In genomic region chr6:3841711-3842565, GRCh38 we compare ENCODE assay signal across 13 cellular contexts. TPM values are rescaled to one million over a fixed set of nuclear protein-coding genes. Genes with fewer than 3 reads are reported as not detected.
A peak's percentile ranks its signal among the peaks of the same experiment; 100 is the strongest.
DNase-seq lines count a peak whose midpoint lies in the region; ATAC-seq and TF ChIP-seq lines count a peak whose summit lies in the region.
"Had no signal": no experiment of that assay in that cellular context is flagged by ENCODE, and none has a peak within 500 bp of the region (broad histone marks: within the 10 kb centered on the region; RNA-seq: fewer than 3 reads in every experiment).

No MANE protein-coding gene starts in this region.

- CTCF ChIA-PET in RWPE1 (lab: Yijun Ruan, JAX) = interaction anchor here (0.8 to 1.1 kb wide), 2 partner anchors 19 to 149 kb away, joined by 3 to 4 read pairs; no protein-coding TSS in a partner anchor

- H4K20me1 ChIP-seq in fibroblast of lung (ENCODE audit: control insufficient read depth, extremely low read depth, insufficient read depth, low read length) = no peaks in the 10 kb centered on the region

- no peaks in the 10 kb centered on the region for H3K27me3 ChIP-seq in fibroblast of lung (ENCODE audit: control insufficient read depth, insufficient read depth, low read length)
- H3K27me3 ChIP-seq: tibial nerve had no signal

- no peaks in the 10 kb centered on the region for H3K27me3 Mint-ChIP-seq in activated T-cell treated with anti-CD3 and anti-CD28 coated beads, Interleukin-2, amount 50 U/mL, for 4 hours (ENCODE audit: low read depth)

- no peaks in the 10 kb centered on the region for H3K9me3 Mint-ChIP-seq in activated T-cell treated with anti-CD3 and anti-CD28 coated beads, Interleukin-2, amount 50 U/mL, for 4 hours
- H3K9me3 Mint-ChIP-seq: neural crest cell had no signal

- no peaks in the 10 kb centered on the region for H3K9me3 ChIP-seq in fibroblast of lung (ENCODE audit: control insufficient read depth, insufficient read depth, low read depth, low read length)
- H3K9me3 ChIP-seq: tibial nerve had no signal

- H3K36me3 ChIP-seq in fibroblast of lung (ENCODE audit: control insufficient read depth, insufficient read depth, low read length) = no peaks in the 10 kb centered on the region
- H3K36me3 ChIP-seq: tibial nerve had no signal

- POLR2A ChIA-PET in RWPE1 (lab: Yijun Ruan, JAX; ENCODE audit: low non-redundant PET) = no interaction called here

- ATAC-seq in omental fat pad (ENCODE audit: low FRiP score) = peak; percentile 58
- no peak for ATAC-seq in GM18868 (IDR thresholded peaks at IDR 0.05; ENCODE audit: unreplicated experiment)
- no peak for ATAC-seq in activated T-cell treated with anti-CD3 and anti-CD28 coated beads, Interleukin-2, amount 50 U/mL, for 4 hours

- H3K27ac ChIP-seq in RWPE1 (peak overlapping the region; percentile 58), fibroblast of lung (ENCODE audit: insufficient read depth, low read length) (peak overlapping the region; percentile 64)
- H3K27ac ChIP-seq: C4-2B, tibial nerve had no signal

- no peak overlapping the region for H3K9ac ChIP-seq in fibroblast of lung (ENCODE audit: insufficient read depth, low read length)

- peak; percentile 63 for DNase-seq in AG09309 (ENCODE audit: low read depth)
- peak; percentile 69 for DNase-seq in RWPE1 (ENCODE audit: low spot score)
- peak; percentile 39 to 88 for DNase-seq in fibroblast of lung (ENCODE audit: low read depth in 2 of 2)
- DNase-seq in omental fat pad (ENCODE audit: low spot score) = no peak
- DNase-seq in activated T-cell treated with anti-CD3 and anti-CD28 coated beads, Interleukin-2, amount 50 U/mL, for 4 hours = no peak
- DNase-seq in GM19238 (ENCODE audit: insufficient read length, low spot score) = no peak
- DNase-seq in GOT3 (lab: John Stamatoyannopoulos, UW) = no peak
- DNase-seq: NCI-H1694 treated with DMSO at 0.1 percent for 48 hours had no signal

- no peaks in the 10 kb centered on the region for H3K4me1 Mint-ChIP-seq in activated T-cell treated with anti-CD3 and anti-CD28 coated beads, Interleukin-2, amount 50 U/mL, for 4 hours (ENCODE audit: low read depth)

- peak overlapping the region; percentile 12 for H2AFZ ChIP-seq in fibroblast of lung (ENCODE audit: low read length)

- peaks cover 21% of the 10 kb centered on the region for H3K4me1 ChIP-seq in fibroblast of lung (ENCODE audit: control insufficient read depth, extremely low read depth, insufficient read depth, low read length)
- H3K4me1 ChIP-seq: tibial nerve had no signal

- H3K4me3 Mint-ChIP-seq in activated T-cell treated with anti-CD3 and anti-CD28 coated beads, Interleukin-2, amount 50 U/mL, for 4 hours = no peak overlapping the region
- H3K4me3 Mint-ChIP-seq: neural crest cell had no signal

- no peaks in the 10 kb centered on the region for H3K79me2 ChIP-seq in fibroblast of lung (ENCODE audit: control insufficient read depth, insufficient read depth, low read length)

- H3K4me2 ChIP-seq in fibroblast of lung (ENCODE audit: extremely low read depth, insufficient read depth, low read length) = peak overlapping the region; percentile 60

- TF ChIP-seq CTCF in AG09309 (IDR thresholded peaks at IDR 0.05; ENCODE audit: control insufficient read depth, insufficient read depth, low read depth, low read length, missing control alignments) (no peak), RWPE1 (conservative IDR thresholded peaks at IDR 0.05; ENCODE audit: low read depth) (no peak), fibroblast of lung (conservative IDR thresholded peaks at IDR 0.05 in 1 of 2, IDR thresholded peaks at IDR 0.05 in 1 of 2; ENCODE audit: low read depth in 1 of 2, low read length in 2 of 2) (no peak), omental fat pad (IDR thresholded peaks at IDR 0.05) (no peak)

- H3K4me3 ChIP-seq in AG09309 (ENCODE audit: control insufficient read depth, low read depth, low read length) (no peak overlapping the region), fibroblast of lung (replicated peaks in 1 of 4; ENCODE audit: control extremely low read depth in 1 of 4, insufficient read depth in 1 of 4, low read depth in 3 of 4, low read length in 4 of 4) (no peak overlapping the region)
- H3K4me3 ChIP-seq: tibial nerve had no signal

- H3K36me3 Mint-ChIP-seq in activated T-cell treated with anti-CD3 and anti-CD28 coated beads, Interleukin-2, amount 50 U/mL, for 4 hours (ENCODE audit: insufficient read depth) = no peaks in the 10 kb centered on the region

RNA-seq across cellular contexts. Expression of gene FAM50B, which starts 7.2 kb away (rescaled TPM):
- total RNA-seq in fibroblast of lung (11.6 and 15.7 TPM in 2 replicates), omental fat pad (10 to 100 TPM in 1 of 4 donors, 1 to 10 TPM in 3; 5.6 to 11.7 (median 6.7) TPM)
- polyA plus RNA-seq in fibroblast of lung = 4.2 and 5.6 TPM in 2 replicates
- 6.2 and 9.4 TPM in 2 replicates for polyA plus RNA-seq in fibroblast of lung (2012)
- 2.0 and 2.6 TPM in 2 replicates for polyA minus RNA-seq in fibroblast of lung (ENCODE audit: low replicate concordance)
- total RNA-seq in activated T-cell treated with anti-CD3 and anti-CD28 coated beads, Interleukin-2, amount 50 U/mL, for 4 hours = 10 to 100 TPM in 1 of 3 donors, 1 to 10 TPM in 2; 8.8 to 11.4 (median 9.3) TPM
- total RNA-seq: OCI-LY7 had no signal

Comparison
In these comparisons a context has a peak if more than half of its experiments do, and no peak if none do; other contexts are left out.
1. DNase-seq: peak in AG09309 (single experiment), RWPE1 (single experiment) and fibroblast of lung (2 of 2); none in omental fat pad (single experiment), activated T-cell treated with anti-CD3 and anti-CD28 coated beads, Interleukin-2, amount 50 U/mL, for 4 hours (single experiment), GM19238 (single experiment) and GOT3 (single experiment).